8 cellular contexts compared by ENCODE assay signal in genomic region chr9:130129425-130130061, GRCh38. TPM values are rescaled to one million over a fixed set of nuclear protein-coding genes. Genes with fewer than 3 reads are reported as not detected.
DNase-seq lines count a peak whose midpoint lies in the region; ATAC-seq, FAIRE-seq and TF ChIP-seq lines count a peak whose summit lies in the region.

No MANE protein-coding gene starts in this region.

- H3K27me3 Mint-ChIP-seq in astrocyte (ENCODE audit: low read depth, unreplicated experiment): no peaks in the 10 kb centered on the region
- no peaks in the 10 kb centered on the region for H3K27me3 Mint-ChIP-seq in naive thymus-derived CD8-positive, alpha-beta T cell

- peaks cover 25% of the 10 kb centered on the region for H3K36me3 Mint-ChIP-seq in astrocyte (ENCODE audit: low read depth, unreplicated experiment)
- peaks cover 0 to 23% (median 5%) of the 10 kb centered on the region in 3 donors for H3K36me3 Mint-ChIP-seq in naive thymus-derived CD8-positive, alpha-beta T cell

- no peak for FAIRE-seq in astrocyte (lab: Jason Lieb, UNC)

- H4K20me1 ChIP-seq in OCI-LY1 (ENCODE audit: insufficient read depth, low read length) (no peaks in the 10 kb centered on the region), astrocyte (ENCODE audit: insufficient read depth, low read length) (no peaks in the 10 kb centered on the region)

- H3K9me2 ChIP-seq in OCI-LY1 (ENCODE audit: low read depth, low read length): no peaks in the 10 kb centered on the region

- no peak overlapping the region for H2AFZ ChIP-seq in OCI-LY1 (ENCODE audit: low read length)
- H2AFZ ChIP-seq in astrocyte (ENCODE audit: low read depth, low read length): peak overlapping the region; percentile 19

- intact Hi-C loops in colonic mucosa (cut with DNase I): no loop called here

- H3F3A ChIP-seq in OCI-LY1 (ENCODE audit: insufficient read depth, low read length): no peaks in the 10 kb centered on the region

- H3K9me3 Mint-ChIP-seq in astrocyte (ENCODE audit: unreplicated experiment): no peaks in the 10 kb centered on the region
- H3K9me3 Mint-ChIP-seq in naive thymus-derived CD8-positive, alpha-beta T cell: no peaks in the 10 kb centered on the region

- H3K4me3 ChIP-seq in AG04450 (ENCODE audit: low read depth, low read length) (no peak overlapping the region), OCI-LY1 (ENCODE audit: low read depth, low read length, poor library complexity, severe bottlenecking) (no peak overlapping the region), astrocyte (ENCODE audit: insufficient read depth, low read depth, low read length) (peak overlapping the region; percentile 40), colonic mucosa (no peak overlapping the region)

- H3K4me1 ChIP-seq in OCI-LY1 (ENCODE audit: insufficient read depth, low read length, severe bottlenecking) (peaks cover 26% of the 10 kb centered on the region), astrocyte (ENCODE audit: insufficient read depth, low read length) (peaks cover 25% of the 10 kb centered on the region), colonic mucosa (no peaks in the 10 kb centered on the region)

- H3K4me2 ChIP-seq in OCI-LY1 (ENCODE audit: low read length) (peak overlapping the region; percentile 45; the same call in 1 of the 2 replicates), astrocyte (ENCODE audit: low read length) (peak overlapping the region; percentile 75)

- ATAC-seq in naive thymus-derived CD8-positive, alpha-beta T cell: no peak
- ATAC-seq in GM18517 (IDR thresholded peaks at IDR 0.05; ENCODE audit: unreplicated experiment): no peak

- H3K27ac ChIP-seq in AG04450 (ENCODE audit: low read depth, low read length) (peak overlapping the region; percentile 99), OCI-LY1 (ENCODE audit: low read depth, low read length, poor library complexity, severe bottlenecking) (peak overlapping the region; percentile 86), astrocyte (ENCODE audit: low read depth, low read length) (peak overlapping the region; percentile 99), colonic mucosa (no peak overlapping the region)

- H3K79me2 ChIP-seq in OCI-LY1 (ENCODE audit: insufficient read depth, low read length) (no peaks in the 10 kb centered on the region), astrocyte (ENCODE audit: insufficient read depth, low read length) (no peaks in the 10 kb centered on the region)

- peak overlapping the region; percentile 99 for H3K27ac Mint-ChIP-seq in astrocyte (ENCODE audit: unreplicated experiment)
- H3K27ac Mint-ChIP-seq in naive thymus-derived CD8-positive, alpha-beta T cell: peak overlapping the region; percentile 90 to 98 (median 96)

- TF ChIP-seq CTCF in AG04450 (IDR thresholded peaks at IDR 0.05; ENCODE audit: low read depth, low read length) (no peak), OCI-LY1 (IDR thresholded peaks at IDR 0.05; ENCODE audit: low read length) (no peak), astrocyte (IDR thresholded peaks at IDR 0.05; ENCODE audit: insufficient read depth, low read depth, low read length) (no peak), colonic mucosa (IDR thresholded peaks at IDR 0.05) (no peak)

- H3K4me1 Mint-ChIP-seq in astrocyte (ENCODE audit: low read depth, unreplicated experiment): peaks cover 26% of the 10 kb centered on the region
- peaks cover 40 to 61% (median 56%) of the 10 kb centered on the region in 4 donors for H3K4me1 Mint-ChIP-seq in naive thymus-derived CD8-positive, alpha-beta T cell

- H3K36me3 ChIP-seq in OCI-LY1 (ENCODE audit: insufficient read depth, low read length) (peaks cover 16% of the 10 kb centered on the region; the same call in 1 of the 2 replicates), astrocyte (ENCODE audit: insufficient read depth, low read length) (no peaks in the 10 kb centered on the region), colonic mucosa (peaks cover 4% of the 10 kb centered on the region)

- peak; percentile 67 for DNase-seq in AG04450 (ENCODE audit: low read depth, low spot score)
- DNase-seq in astrocyte (ENCODE audit: low read depth): peak; percentile 70
- DNase-seq in naive thymus-derived CD8-positive, alpha-beta T cell: peak in 2 of 10 donors; percentile 5 to 12
- no peak for DNase-seq in HCEC 1CT
- no peak for DNase-seq in NCI-H1105 treated with DMSO at 0.1 percent for 48 hours (lab: John Stamatoyannopoulos, UW)
- DNase-seq in colonic mucosa: no peak

- no peak overlapping the region for H3K4me3 Mint-ChIP-seq in astrocyte (ENCODE audit: unreplicated experiment)
- peak overlapping the region in 9 of 10 donors; percentile 46 to 95 (median 86) for H3K4me3 Mint-ChIP-seq in naive thymus-derived CD8-positive, alpha-beta T cell

- H3K9me3 ChIP-seq in AG04450 (ENCODE audit: control insufficient read depth, insufficient read depth, low read length) (no peaks in the 10 kb centered on the region), OCI-LY1 (ENCODE audit: low read length) (no peaks in the 10 kb centered on the region), astrocyte (ENCODE audit: insufficient read depth, low read depth, low read length) (no peaks in the 10 kb centered on the region), colonic mucosa (no peaks in the 10 kb centered on the region)

- POLR2A ChIA-PET in AG04450 (lab: Yijun Ruan, JAX): interaction anchor here (0.5 to 1.3 kb wide), 2 partner anchors 14 to 176 kb away, joined by 3 read pairs; no protein-coding TSS in a partner anchor
- POLR2A ChIA-PET in naive thymus-derived CD8-positive, alpha-beta T cell (lab: Charles Lee): interaction anchor here (1.8 kb wide), 1 partner anchor 12 kb away, joined by 6 read pairs; no protein-coding TSS in a partner anchor

- H3K9ac ChIP-seq in OCI-LY1 (ENCODE audit: low read length): peak overlapping the region; percentile 17; the same call in 1 of the 2 replicates
- peak overlapping the region; percentile 89 for H3K9ac ChIP-seq in astrocyte (ENCODE audit: low read length)
- peak overlapping the region in 1 of 2 donors; percentile 36 for H3K9ac ChIP-seq in colonic mucosa (ENCODE audit: low read depth in 2 of 2, low read length in 2 of 2)

- CTCF ChIA-PET in AG04450 (lab: Charles Lee): no interaction called here

- H3K27me3 ChIP-seq in AG04450 (ENCODE audit: control insufficient read depth, insufficient read depth, low read length) (no peaks in the 10 kb centered on the region), OCI-LY1 (ENCODE audit: insufficient read depth, low read length) (no peaks in the 10 kb centered on the region), astrocyte (ENCODE audit: insufficient read depth, low read length) (no peaks in the 10 kb centered on the region), colonic mucosa (no peaks in the 10 kb centered on the region)

RNA-seq across cellular contexts. Expression of gene NCS1, which starts 42.7 kb away (rescaled TPM):
- 68.3 and 69.9 TPM in 2 replicates for polyA plus RNA-seq in AG04450 (2011; rRNA removed)
- polyA minus RNA-seq in AG04450 (2011; rRNA and poly(A)+ RNA removed): 57.8 and 68.3 TPM in 2 replicates
- total RNA-seq in astrocyte (119 and 126 TPM in 2 replicates), colonic mucosa (10 to 100 TPM in 1 of 2 donors, 1 to 10 TPM in 1; 3.8 to 21.3 TPM)
- total RNA-seq in naive thymus-derived CD8-positive, alpha-beta T cell: not detected
- under 1 TPM in 1 of 3 donors, not detected in 2; 0.30 TPM for polyA plus RNA-seq in naive thymus-derived CD8-positive, alpha-beta T cell

Comparison
In these comparisons a context has a peak if more than half of its experiments do, and no peak if none do; other contexts are left out.
1. DNase-seq: peak in AG04450 (single experiment) and astrocyte (single experiment); none in HCEC 1CT (single experiment), NCI-H1105 treated with DMSO at 0.1 percent for 48 hours (single experiment) and colonic mucosa (single experiment).